Comparison of ENCODE assay signal across 27 cellular contexts in the genomic region with DNA sequence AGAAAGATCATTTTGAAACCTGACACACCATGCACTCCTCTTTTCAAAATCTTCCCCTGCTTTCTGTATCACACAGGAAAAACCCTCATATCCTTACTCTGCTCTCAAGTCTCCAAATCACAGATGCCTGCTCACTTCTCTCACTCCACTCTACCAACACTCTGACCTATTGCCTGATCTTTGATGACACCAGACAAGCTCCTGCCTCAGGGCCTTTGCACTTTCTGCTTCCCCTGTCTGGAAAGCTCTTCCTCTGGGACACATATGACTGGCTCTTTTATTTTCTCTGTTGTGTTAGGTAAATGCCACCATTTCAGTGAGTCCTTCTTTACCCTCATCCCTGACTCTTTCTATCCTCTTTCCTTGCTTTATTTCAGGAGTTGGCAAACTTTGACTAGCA.
"Had no signal": no experiment of that assay in that cellular context is flagged by ENCODE, and none has a peak within 500 bp of the region (broad histone marks: within the 10 kb centered on the region; RNA-seq: fewer than 3 reads in every experiment).

No MANE protein-coding gene starts in this region.

- FAIRE-seq: urothelium cell line had no signal

- H3K27me3 ChIP-seq: stomach, suprapubic skin, testis, thyroid gland, tibial artery, tibial nerve, transverse colon, upper lobe of left lung, upper lobe of right lung, uterus, vagina had no signal

- H3K9me3 ChIP-seq: stomach, suprapubic skin, testis, thoracic aorta, thyroid gland, tibial artery, tibial nerve, transverse colon, upper lobe of left lung, upper lobe of right lung, uterus, vagina had no signal

- DNase-seq: stimulated activated CD4-positive, alpha-beta T cell treated with anti-CD3 and anti-CD28 coated beads, Interleukin-2, amount 100 ng/mL, for 48 hours; stimulated activated CD4-positive, alpha-beta T cell treated with anti-CD3 and anti-CD28 coated beads, Interleukin-4, amount 100 ng/mL, for 1 hour; stimulated activated CD4-positive, alpha-beta T cell treated with anti-CD3 and anti-CD28 coated beads, Interleukin-4, amount 100 ng/mL, for 24 hours; stimulated activated CD4-positive, alpha-beta T cell treated with anti-CD3 and anti-CD28 coated beads, Interleukin-4, amount 100 ng/mL, for 4 hours; stimulated activated CD8-positive, alpha-beta memory T cell treated with anti-CD3 and anti-CD28 coated beads, Interleukin-4, amount 100 ng/mL, for 48 hours; stimulated activated naive B cell treated with anti-CD40 and anti-IgM and Interleukin-4, amounts not matched to agents 10 μg/mL and 1 μg/mL and 100 μg/mL, for 72 hours; stimulated activated naive CD4-positive, alpha-beta T cell; stimulated activated naive CD4-positive, alpha-beta T cell treated with Interleukin-2 at 50 U/mL for 16 hours; stimulated activated naive CD8-positive, alpha-beta T cell treated with anti-CD3 and anti-CD28 coated beads, Interleukin-15, amount 100 ng/mL, for 72 hours; stimulated activated naive CD8-positive, alpha-beta T cell treated with anti-CD3 and anti-CD28 coated beads, Interleukin-15, Interleukin-2, amounts not matched to agents 100 U/mL and 50 U/mL, for 24 hours; stomach; substantia nigra; testis; thyroid gland; tibial artery; transverse colon; trophoblast cell; upper lobe of left lung; upper lobe of right lung; uterus had no signal

- H3K27ac ChIP-seq: stomach, suprapubic skin, testis, thoracic aorta, thyroid gland, tibial artery, tibial nerve, transverse colon, upper lobe of left lung, upper lobe of right lung, uterus, vagina had no signal

- H3K4me3 ChIP-seq: stomach, suprapubic skin, testis, thoracic aorta, thyroid gland, tibial artery, tibial nerve, transverse colon, upper lobe of left lung, upper lobe of right lung, uterus, vagina had no signal

- H3K4me1 ChIP-seq: stomach, suprapubic skin, testis, thyroid gland, transverse colon, upper lobe of left lung, upper lobe of right lung, uterus, vagina had no signal

- H3K36me3 ChIP-seq: stomach, suprapubic skin, thoracic aorta, thyroid gland, tibial artery, tibial nerve, transverse colon, upper lobe of left lung, upper lobe of right lung, uterus, vagina had no signal

- ATAC-seq: stimulated activated effector memory CD8-positive, alpha-beta T cell treated with anti-CD3 and anti-CD28 coated beads, Interleukin-12 subunit alpha, Interleukin-12 subunit beta, amount 100 ng/mL, for 72 hours; stimulated activated memory B cell treated with anti-CD40 and anti-IgM and Interleukin-4, amounts not matched to agents 10 μg/mL and 1 μg/mL and 100 μg/mL, for 72 hours; stimulated activated naive B cell treated with anti-CD40 and anti-IgM and Interleukin-4, amounts not matched to agents 10 μg/mL and 1 μg/mL and 100 μg/mL, for 72 hours; stimulated activated naive CD8-positive, alpha-beta T cell treated with anti-CD3 and anti-CD28 coated beads, Interleukin-15, amount 100 ng/mL, for 72 hours; stimulated activated naive CD8-positive, alpha-beta T cell treated with anti-CD3 and anti-CD28 coated beads, Interleukin-15, Interleukin-2, amounts not matched to agents 100 U/mL and 50 U/mL, for 24 hours; upper lobe of right lung had no signal
